In the genomic region with DNA sequence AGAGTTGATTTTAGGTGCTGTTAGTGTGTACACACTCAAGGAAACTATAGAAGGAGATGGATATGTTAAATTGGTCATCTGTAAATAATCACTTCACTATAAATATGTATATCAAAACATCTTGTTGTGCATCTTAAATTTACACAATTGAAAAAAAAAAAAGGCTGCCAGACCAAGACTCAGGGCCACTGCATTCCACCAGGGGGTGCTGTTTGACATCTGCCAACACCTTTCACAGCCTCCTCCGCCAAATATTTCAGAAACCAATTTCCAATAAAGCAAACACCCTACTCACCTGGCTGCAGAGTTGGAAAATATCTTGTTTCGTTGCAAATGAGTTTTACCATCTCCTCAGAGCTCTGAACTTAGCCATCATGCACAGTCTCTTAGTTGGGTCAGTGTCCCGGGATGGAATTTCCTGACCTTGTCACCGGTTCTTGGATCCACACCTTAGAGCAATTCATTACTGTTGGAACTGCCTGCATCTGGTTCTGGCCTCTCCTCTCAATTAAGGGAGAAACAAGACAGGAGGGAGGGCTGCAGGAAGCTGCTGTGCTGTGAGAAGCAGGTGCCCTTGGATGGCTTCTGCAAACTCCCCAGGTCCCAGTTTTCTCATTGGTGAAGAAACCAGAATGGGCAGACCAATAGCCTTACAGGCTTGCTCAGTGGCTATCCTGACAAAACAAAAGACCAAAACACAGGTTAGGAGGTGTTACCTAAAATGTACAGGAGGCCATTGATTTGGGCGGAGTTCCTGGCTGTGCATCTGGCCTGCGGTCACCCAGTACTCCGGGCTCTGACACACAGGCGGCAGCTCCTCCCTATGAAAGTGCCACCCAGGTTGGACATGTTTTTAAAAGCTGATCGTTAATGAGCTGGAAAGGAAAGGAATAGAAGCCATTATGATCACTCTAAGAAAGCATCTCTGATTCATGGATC, we compare ENCODE assay signal across 1 cellular context.
A peak's percentile ranks its signal among the peaks of the same experiment; 100 is the strongest.
TF ChIP-seq lines count a peak whose summit lies in the region.

No MANE protein-coding gene starts in this region.

TF ChIP-seq in IMR-90, 13 proteins besides CTCF, POLR2A, EP300 and RAD21:
- peak; percentile 58 for TF ChIP-seq SMC3 (IDR thresholded peaks at IDR 0.05; ENCODE audit: low read depth, low read length)
- TF ChIP-seq RCOR1 (IDR thresholded peaks at IDR 0.05; ENCODE audit: insufficient replicate concordance, low read length) = no peak
TF ChIP-seq in IMR-90: peak in this region for 1.
